ENCODE assay signal across 14 cellular contexts in genomic region chr3:36166477-36166876, GRCh38.
A peak's percentile ranks its signal among the peaks of the same experiment; 100 is the strongest.
DNase-seq lines count a peak whose midpoint lies in the region; ATAC-seq and TF ChIP-seq lines count a peak whose summit lies in the region.
"Had no signal": no experiment of that assay in that cellular context is flagged by ENCODE, and none has a peak within 500 bp of the region (broad histone marks: within the 10 kb centered on the region; RNA-seq: fewer than 3 reads in every experiment).

No MANE protein-coding gene starts in this region.

- no peak overlapping the region for H3K4me3 ChIP-seq in left lung

- TF ChIP-seq CTCF in left lung (IDR thresholded peaks at IDR 0.05): no peak

- no peaks in the 10 kb centered on the region for H3K9me3 ChIP-seq in left lung

- H3K27ac ChIP-seq in left lung: no peak overlapping the region

- DNase-seq in GM04504 (ENCODE audit: low read depth) (peak; percentile 53), RPMI7951 (ENCODE audit: low read depth) (peak; percentile 49), renal cortical epithelial cell (ENCODE audit: low read depth) (peak; percentile 88), NCI-H1694 treated with DMSO at 0.1 percent for 48 hours (lab: John Stamatoyannopoulos, UW) (no peak), NCI-H2171 (lab: John Stamatoyannopoulos, UW) (no peak), left lung (no peak)
- DNase-seq: activated T-cell treated with anti-CD3 and anti-CD28 coated beads, Interleukin-2, amount 50 U/mL, for 72 hours; Kasumi-1; naive B cell; NCI-H2227 treated with DMSO at 0.1 percent for 48 hours; SIG-M5 had no signal

- no peaks in the 10 kb centered on the region for H3K36me3 ChIP-seq in left lung

- no peaks in the 10 kb centered on the region for H3K27me3 ChIP-seq in left lung

- no peaks in the 10 kb centered on the region for H3K4me1 ChIP-seq in left lung

- ATAC-seq in esophagus mucosa: peak; percentile 84
- no peak for ATAC-seq in left lung
- ATAC-seq in GM21529 (IDR thresholded peaks at IDR 0.05; ENCODE audit: unreplicated experiment): no peak
- ATAC-seq: activated T-cell treated with anti-CD3 and anti-CD28 coated beads, Interleukin-2, amount 50 U/mL, for 72 hours; sciatic nerve had no signal

- intact Hi-C loops in left lung (cut with DNase I): no loop called here

Comparison
In these comparisons a context has a peak if more than half of its experiments do, and no peak if none do; other contexts are left out.
1. DNase-seq: peak in GM04504 (single experiment), RPMI7951 (single experiment) and renal cortical epithelial cell (single experiment); none in NCI-H1694 treated with DMSO at 0.1 percent for 48 hours (single experiment), NCI-H2171 (single experiment) and left lung (0 of 2).